Comparison of ENCODE assay signal across 1 cellular context in genomic region chr7:30971440-30971839, GRCh38.
TF ChIP-seq lines count a peak whose summit lies in the region.

No MANE protein-coding gene starts in this region.

TF ChIP-seq in K562, 482 proteins besides CTCF, POLR2A, EP300 and RAD21:
- TF ChIP-seq SRSF7 (optimal IDR thresholded peaks at IDR 0.05; ENCODE audit: low read depth, low read length): no peak
- TF ChIP-seq ELF1 (tag; IDR thresholded peaks at IDR 0.05): no peak
- TF ChIP-seq CCAR2 (IDR thresholded peaks at IDR 0.05; ENCODE audit: low read depth, low read length): no peak
- no peak for TF ChIP-seq NR1H2 (CRISPR knock-in tag; IDR thresholded peaks at IDR 0.05)
- TF ChIP-seq NR3C1 (CRISPR knock-in tag; IDR thresholded peaks at IDR 0.05): no peak
- no peak for TF ChIP-seq C11orf30 (IDR thresholded peaks at IDR 0.05; ENCODE audit: low read depth)
- no peak for TF ChIP-seq HMGN3 (IDR thresholded peaks at IDR 0.05; ENCODE audit: borderline replicate concordance, extremely low read depth, insufficient read length, low read depth, low read length)
- TF ChIP-seq MBD1 (CRISPR knock-in tag; IDR thresholded peaks at IDR 0.05): no peak
- no peak for TF ChIP-seq FOSL1 (tag; conservative IDR thresholded peaks at IDR 0.05)
- no peak for TF ChIP-seq FOXO4 (CRISPR knock-in tag; IDR thresholded peaks at IDR 0.05)
- no peak for TF ChIP-seq ZBTB1 (CRISPR knock-in tag; IDR thresholded peaks at IDR 0.05; ENCODE audit: borderline replicate concordance, low read depth)
- TF ChIP-seq ZNF436 (CRISPR knock-in tag; IDR thresholded peaks at IDR 0.05): no peak
- no peak for TF ChIP-seq CUX1 (CRISPR knock-in tag; IDR thresholded peaks at IDR 0.05)
- TF ChIP-seq GABPB2 (CRISPR knock-in tag; conservative IDR thresholded peaks at IDR 0.05): no peak
- no peak for TF ChIP-seq ELK3 (CRISPR knock-in tag; IDR thresholded peaks at IDR 0.05)
- TF ChIP-seq THRAP3 (IDR thresholded peaks at IDR 0.05; ENCODE audit: borderline replicate concordance): no peak
- TF ChIP-seq PRMT5 (CRISPR knock-in tag; IDR thresholded peaks at IDR 0.05): no peak
- TF ChIP-seq ZNF507 (tag; conservative IDR thresholded peaks at IDR 0.05): no peak
- no peak for TF ChIP-seq ZNF239 (CRISPR knock-in tag; IDR thresholded peaks at IDR 0.05)
- no peak for TF ChIP-seq GTF2A2 (tag; IDR thresholded peaks at IDR 0.05)
